In the genomic region with DNA sequence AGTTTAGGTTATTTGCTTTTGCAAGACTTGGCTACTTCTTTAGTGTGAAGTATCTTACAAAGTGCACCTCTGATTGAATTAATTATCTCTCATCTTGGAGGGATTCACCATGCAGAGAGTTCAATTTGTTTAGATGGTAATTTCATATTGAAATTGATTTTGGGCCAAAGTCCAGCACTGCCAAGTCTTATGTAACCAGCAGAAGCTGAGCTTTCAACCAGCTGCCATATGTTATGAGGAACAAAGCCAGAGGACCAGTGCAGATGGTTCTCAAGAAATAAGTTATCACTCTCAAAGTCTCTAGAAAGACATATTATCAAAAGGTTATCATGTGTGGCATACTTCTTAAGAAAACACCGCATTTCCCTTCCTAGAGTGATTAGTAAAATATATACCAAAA, we compare ENCODE assay signal across 26 cellular contexts. TPM values are rescaled to one million over a fixed set of nuclear protein-coding genes. Genes with fewer than 3 reads are reported as not detected.
DNase-seq lines count a peak whose midpoint lies in the region; ATAC-seq and TF ChIP-seq lines count a peak whose summit lies in the region.
"Had no signal": no experiment of that assay in that cellular context is flagged by ENCODE, and none has a peak within 500 bp of the region (broad histone marks: within the 10 kb centered on the region; RNA-seq: fewer than 3 reads in every experiment).

No MANE protein-coding gene starts in this region.

- in situ Hi-C loops in brain microvascular endothelial cell (cut with HindIII; ENCODE audit: low pct_ligation_motif_present, low sequenced_read_pairs) = no loop called here

- H3K9me2 ChIP-seq in OCI-LY1 (ENCODE audit: low read depth, low read length) = no peaks in the 10 kb centered on the region

- H3K36me3 ChIP-seq in OCI-LY1 (ENCODE audit: insufficient read depth, low read length) (no peaks in the 10 kb centered on the region), brain microvascular endothelial cell (replicated peaks) (no peaks in the 10 kb centered on the region)
- H3K36me3 ChIP-seq: neural progenitor cell had no signal

- H3K27ac ChIP-seq in OCI-LY1 (ENCODE audit: low read depth, low read length, poor library complexity, severe bottlenecking) = peak overlapping the region; percentile 16
- no peak overlapping the region for H3K27ac ChIP-seq in brain microvascular endothelial cell
- H3K27ac ChIP-seq: KMS-11, neural progenitor cell, transverse colon had no signal

- CTCF ChIA-PET in activated CD8-positive, alpha-beta memory T cell treated with anti-CD3 and anti-CD28 coated beads, Interleukin-2, amount 10 ng/mL, durations not matched to agents 7 days and 5 days (lab: Charles Lee) = no interaction called here

- no peaks in the 10 kb centered on the region for H3F3A ChIP-seq in OCI-LY1 (ENCODE audit: insufficient read depth, low read length)

- DNase-seq in GM03348 (ENCODE audit: low spot score) (peak; percentile 12), fibroblast of peridontal ligament (ENCODE audit: extremely low read depth) (peak; percentile 78), mucosa of gallbladder (ENCODE audit: low spot score) (peak; percentile 25), brain microvascular endothelial cell (no peak)
- DNase-seq in stimulated activated CD4-positive, alpha-beta T cell treated with anti-CD3 and anti-CD28 coated beads, Interleukin-4, amount 100 ng/mL, for 24 hours = no peak
- DNase-seq in activated CD8-positive, alpha-beta memory T cell treated with anti-CD3 and anti-CD28 coated beads, Interleukin-2, amount 10 ng/mL, durations not matched to agents 7 days and 5 days = no peak
- DNase-seq: activated CD4-positive, alpha-beta memory T cell treated with anti-CD3 and anti-CD28 coated beads, Interleukin-2, amount 10 ng/mL, durations not matched to agents 7 days and 5 days; activated gamma-delta T cell; activated naive CD8-positive, alpha-beta T cell treated with anti-CD3 and anti-CD28 coated beads, Interleukin-2, amount 50 U/mL, for 24 hours; activated T-cell treated with anti-CD3 and anti-CD28 coated beads for 4 hours; CD8-positive, alpha-beta T cell; DMS53; effector CD8-positive, alpha-beta T cell; GDM1; GOT3; NCI-H2029; SHP77; stimulated activated CD4-positive, alpha-beta T cell treated with anti-CD3 and anti-CD28 coated beads, Interleukin-15, amount 100 ng/mL, for 24 hours; T-cell; transverse colon had no signal

- H3K9ac ChIP-seq in OCI-LY1 (ENCODE audit: low read length) = no peak overlapping the region
- H3K9ac ChIP-seq: KMS-11, neural progenitor cell had no signal

- no peaks in the 10 kb centered on the region for H4K20me1 ChIP-seq in OCI-LY1 (ENCODE audit: insufficient read depth, low read length)

- peaks cover 15% of the 10 kb centered on the region for H3K4me1 ChIP-seq in OCI-LY1 (ENCODE audit: insufficient read depth, low read length, severe bottlenecking)

- H3K27me3 ChIP-seq in OCI-LY1 (ENCODE audit: insufficient read depth, low read length) (no peaks in the 10 kb centered on the region), brain microvascular endothelial cell (replicated peaks) (no peaks in the 10 kb centered on the region)
- H3K27me3 ChIP-seq: neural progenitor cell, transverse colon had no signal

- H3K27ac Mint-ChIP-seq in activated CD8-positive, alpha-beta memory T cell treated with anti-CD3 and anti-CD28 coated beads, Interleukin-2, amount 10 ng/mL, durations not matched to agents 7 days and 5 days = no peak overlapping the region
- H3K27ac Mint-ChIP-seq: activated CD4-positive, alpha-beta memory T cell treated with anti-CD3 and anti-CD28 coated beads, Interleukin-2, amount 10 ng/mL, durations not matched to agents 7 days and 5 days; activated naive CD8-positive, alpha-beta T cell treated with anti-CD3 and anti-CD28 coated beads, Interleukin-2, amount 50 U/mL, for 24 hours; CD8-positive, alpha-beta T cell; neural progenitor cell; T-cell had no signal

- no peak overlapping the region for H2AFZ ChIP-seq in OCI-LY1 (ENCODE audit: low read length)
- H2AFZ ChIP-seq: neural progenitor cell had no signal

- H3K36me3 Mint-ChIP-seq in activated CD8-positive, alpha-beta memory T cell treated with anti-CD3 and anti-CD28 coated beads, Interleukin-2, amount 10 ng/mL, durations not matched to agents 7 days and 5 days = peaks cover 2% of the 10 kb centered on the region

- H3K4me3 Mint-ChIP-seq in activated CD8-positive, alpha-beta memory T cell treated with anti-CD3 and anti-CD28 coated beads, Interleukin-2, amount 10 ng/mL, durations not matched to agents 7 days and 5 days = no peak overlapping the region
- H3K4me3 Mint-ChIP-seq: activated CD4-positive, alpha-beta memory T cell treated with anti-CD3 and anti-CD28 coated beads, Interleukin-2, amount 10 ng/mL, durations not matched to agents 7 days and 5 days; activated naive CD8-positive, alpha-beta T cell treated with anti-CD3 and anti-CD28 coated beads, Interleukin-2, amount 50 U/mL, for 24 hours; CD8-positive, alpha-beta T cell; neural progenitor cell; T-cell had no signal

- no peaks in the 10 kb centered on the region for H3K4me1 Mint-ChIP-seq in activated CD8-positive, alpha-beta memory T cell treated with anti-CD3 and anti-CD28 coated beads, Interleukin-2, amount 10 ng/mL, durations not matched to agents 7 days and 5 days
- H3K4me1 Mint-ChIP-seq: neural progenitor cell, T-cell had no signal

- no peak for ATAC-seq in activated CD8-positive, alpha-beta memory T cell treated with anti-CD3 and anti-CD28 coated beads, Interleukin-2, amount 10 ng/mL, durations not matched to agents 7 days and 5 days
- ATAC-seq: activated naive CD8-positive, alpha-beta T cell treated with anti-CD3 and anti-CD28 coated beads, Interleukin-2, amount 50 U/mL, for 24 hours; CD8-positive, alpha-beta T cell; sciatic nerve; T-cell had no signal

- TF ChIP-seq CTCF in OCI-LY1 (IDR thresholded peaks at IDR 0.05; ENCODE audit: low read length) = no peak
- TF ChIP-seq CTCF in brain microvascular endothelial cell (IDR thresholded peaks at IDR 0.05; ENCODE audit: low read depth, low read length, missing control alignments) = no peak

- no peaks in the 10 kb centered on the region for H3K9me3 Mint-ChIP-seq in activated CD8-positive, alpha-beta memory T cell treated with anti-CD3 and anti-CD28 coated beads, Interleukin-2, amount 10 ng/mL, durations not matched to agents 7 days and 5 days (ENCODE audit: low read depth)
- H3K9me3 Mint-ChIP-seq: activated CD4-positive, alpha-beta memory T cell treated with anti-CD3 and anti-CD28 coated beads, Interleukin-2, amount 10 ng/mL, durations not matched to agents 7 days and 5 days; activated naive CD8-positive, alpha-beta T cell treated with anti-CD3 and anti-CD28 coated beads, Interleukin-2, amount 50 U/mL, for 24 hours; CD8-positive, alpha-beta T cell; neural progenitor cell; T-cell had no signal

- H3K4me3 ChIP-seq in OCI-LY1 (ENCODE audit: low read depth, low read length, poor library complexity, severe bottlenecking) = no peak overlapping the region
- H3K4me3 ChIP-seq in brain microvascular endothelial cell (ENCODE audit: low read depth, low read length) = no peak overlapping the region
- H3K4me3 ChIP-seq: lung, neural progenitor cell, transverse colon had no signal

- H3K27me3 Mint-ChIP-seq in activated CD8-positive, alpha-beta memory T cell treated with anti-CD3 and anti-CD28 coated beads, Interleukin-2, amount 10 ng/mL, durations not matched to agents 7 days and 5 days = no peaks in the 10 kb centered on the region
- H3K27me3 Mint-ChIP-seq: activated CD4-positive, alpha-beta memory T cell treated with anti-CD3 and anti-CD28 coated beads, Interleukin-2, amount 10 ng/mL, durations not matched to agents 7 days and 5 days; activated naive CD8-positive, alpha-beta T cell treated with anti-CD3 and anti-CD28 coated beads, Interleukin-2, amount 50 U/mL, for 24 hours; T-cell had no signal

- H3K79me2 ChIP-seq in OCI-LY1 (ENCODE audit: insufficient read depth, low read length) = no peaks in the 10 kb centered on the region

- no peak overlapping the region; the same call in 1 of the 2 replicates for H3K4me2 ChIP-seq in OCI-LY1 (ENCODE audit: low read length)
- H3K4me2 ChIP-seq: KMS-11, neural progenitor cell had no signal

- H3K9me3 ChIP-seq in OCI-LY1 (ENCODE audit: low read length) = no peaks in the 10 kb centered on the region
- H3K9me3 ChIP-seq: transverse colon had no signal

RNA-seq across cellular contexts. Expression of a gene that starts 29.0 kb away (rescaled TPM):
- 23.4 TPM for total RNA-seq in mucosa of gallbladder
- 1 to 10 TPM; 5.0 to 7.3 TPM for total RNA-seq in activated CD8-positive, alpha-beta memory T cell treated with anti-CD3 and anti-CD28 coated beads, Interleukin-2, amount 10 ng/mL, durations not matched to agents 7 days and 5 days

RNA-seq across cellular contexts. Expression of a gene that starts 39.5 kb away (rescaled TPM):
- 13.7 TPM for total RNA-seq in mucosa of gallbladder
- 10 to 100 TPM; 12.9 to 16.9 TPM for total RNA-seq in activated CD8-positive, alpha-beta memory T cell treated with anti-CD3 and anti-CD28 coated beads, Interleukin-2, amount 10 ng/mL, durations not matched to agents 7 days and 5 days

RNA-seq across cellular contexts. Expression of a gene that starts 39.7 kb away (rescaled TPM):
- total RNA-seq in mucosa of gallbladder = 10.6 TPM
- 1 to 10 TPM; 6.9 to 7.4 TPM for total RNA-seq in activated CD8-positive, alpha-beta memory T cell treated with anti-CD3 and anti-CD28 coated beads, Interleukin-2, amount 10 ng/mL, durations not matched to agents 7 days and 5 days

RNA-seq across cellular contexts. Expression of a gene that starts 55.8 kb away (rescaled TPM):
- 2.3 TPM for total RNA-seq in mucosa of gallbladder
- not detected for total RNA-seq in activated CD8-positive, alpha-beta memory T cell treated with anti-CD3 and anti-CD28 coated beads, Interleukin-2, amount 10 ng/mL, durations not matched to agents 7 days and 5 days
- total RNA-seq: activated CD4-positive, alpha-beta memory T cell treated with anti-CD3 and anti-CD28 coated beads, Interleukin-2, amount 10 ng/mL, durations not matched to agents 7 days and 5 days; CD8-positive, alpha-beta T cell; NCI-H460 had no signal

Comparison
In these comparisons a context has a peak if more than half of its experiments do, and no peak if none do; other contexts are left out.
1. DNase-seq: peak in GM03348 (single experiment), fibroblast of peridontal ligament (single experiment) and mucosa of gallbladder (single experiment); none in stimulated activated CD4-positive, alpha-beta T cell treated with anti-CD3 and anti-CD28 coated beads, Interleukin-4, amount 100 ng/mL, for 24 hours (single experiment), activated CD8-positive, alpha-beta memory T cell treated with anti-CD3 and anti-CD28 coated beads, Interleukin-2, amount 10 ng/mL, durations not matched to agents 7 days and 5 days (single experiment) and brain microvascular endothelial cell (single experiment).